Comparison of ENCODE assay signal across 1 cellular context in genomic region chr1:111448918-111449702, GRCh38.
TF ChIP-seq lines count a peak whose summit lies in the region.

TSS of gene ATP5PB (plus strand) at chr1:111449464. CDS start at chr1:111449542, 78 bp downstream.
TSS of gene WDR77 (minus strand) at chr1:111449256. CDS start at chr1:111449169, 87 bp downstream.

TF ChIP-seq in K562, 482 proteins besides CTCF, POLR2A, EP300 and RAD21 (continued from another document and continues in another):
- TF ChIP-seq, protein P1, sequence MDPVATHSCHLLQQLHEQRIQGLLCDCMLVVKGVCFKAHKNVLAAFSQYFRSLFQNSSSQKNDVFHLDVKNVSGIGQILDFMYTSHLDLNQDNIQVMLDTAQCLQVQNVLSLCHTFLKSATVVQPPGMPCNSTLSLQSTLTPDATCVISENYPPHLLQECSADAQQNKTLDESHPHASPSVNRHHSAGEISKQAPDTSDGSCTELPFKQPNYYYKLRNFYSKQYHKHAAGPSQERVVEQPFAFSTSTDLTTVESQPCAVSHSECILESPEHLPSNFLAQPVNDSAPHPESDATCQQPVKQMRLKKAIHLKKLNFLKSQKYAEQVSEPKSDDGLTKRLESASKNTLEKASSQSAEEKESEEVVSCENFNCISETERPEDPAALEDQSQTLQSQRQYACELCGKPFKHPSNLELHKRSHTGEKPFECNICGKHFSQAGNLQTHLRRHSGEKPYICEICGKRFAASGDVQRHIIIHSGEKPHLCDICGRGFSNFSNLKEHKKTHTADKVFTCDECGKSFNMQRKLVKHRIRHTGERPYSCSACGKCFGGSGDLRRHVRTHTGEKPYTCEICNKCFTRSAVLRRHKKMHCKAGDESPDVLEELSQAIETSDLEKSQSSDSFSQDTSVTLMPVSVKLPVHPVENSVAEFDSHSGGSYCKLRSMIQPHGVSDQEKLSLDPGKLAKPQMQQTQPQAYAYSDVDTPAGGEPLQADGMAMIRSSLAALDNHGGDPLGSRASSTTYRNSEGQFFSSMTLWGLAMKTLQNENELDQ (CRISPR knock-in tag; IDR thresholded peaks at IDR 0.05; ENCODE audit: borderline replicate concordance) = no peak
- TF ChIP-seq, protein P2, sequence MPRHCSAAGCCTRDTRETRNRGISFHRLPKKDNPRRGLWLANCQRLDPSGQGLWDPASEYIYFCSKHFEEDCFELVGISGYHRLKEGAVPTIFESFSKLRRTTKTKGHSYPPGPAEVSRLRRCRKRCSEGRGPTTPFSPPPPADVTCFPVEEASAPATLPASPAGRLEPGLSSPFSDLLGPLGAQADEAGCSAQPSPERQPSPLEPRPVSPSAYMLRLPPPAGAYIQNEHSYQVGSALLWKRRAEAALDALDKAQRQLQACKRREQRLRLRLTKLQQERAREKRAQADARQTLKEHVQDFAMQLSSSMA (CRISPR knock-in tag; IDR thresholded peaks at IDR 0.05) = no peak
- peak; percentile 98 for TF ChIP-seq CHD2 (IDR thresholded peaks at IDR 0.05; ENCODE audit: low read depth, low read length)
- no peak for TF ChIP-seq ZNF589 (CRISPR knock-in tag; IDR thresholded peaks at IDR 0.05; ENCODE audit: low read depth)
- no peak for TF ChIP-seq E2F1 (CRISPR knock-in tag; IDR thresholded peaks at IDR 0.05)
- TF ChIP-seq ZNF778 (CRISPR knock-in tag; IDR thresholded peaks at IDR 0.05) = no peak
- TF ChIP-seq ZBTB11 (CRISPR knock-in tag; IDR thresholded peaks at IDR 0.05) = no peak
- no peak for TF ChIP-seq FOXA1 (IDR thresholded peaks at IDR 0.05; ENCODE audit: borderline replicate concordance)
- TF ChIP-seq POLR2G (IDR thresholded peaks at IDR 0.05; ENCODE audit: low read depth, low read length) = peak; percentile 85
- TF ChIP-seq ILK (tag; IDR thresholded peaks at IDR 0.05; ENCODE audit: borderline replicate concordance, low read depth) = no peak
- no peak for TF ChIP-seq ZNF445 (CRISPR knock-in tag; IDR thresholded peaks at IDR 0.05; ENCODE audit: low read depth)
- TF ChIP-seq SRSF9 (IDR thresholded peaks at IDR 0.05; ENCODE audit: borderline replicate concordance, low read depth, low read length) = no peak
- 0 out of 2 replicates have a peak, but pooled peaks have one; percentile 41 for TF ChIP-seq RHOXF2B (CRISPR knock-in tag; conservative IDR thresholded peaks at IDR 0.05)
- TF ChIP-seq ZNF444 (CRISPR knock-in tag; IDR thresholded peaks at IDR 0.05) = no peak
- TF ChIP-seq ZC3H8 (IDR thresholded peaks at IDR 0.05) = no peak
- TF ChIP-seq CCAR2 (IDR thresholded peaks at IDR 0.05; ENCODE audit: low read depth, low read length) = no peak
- peak; percentile 75 for TF ChIP-seq ELF1 (tag; IDR thresholded peaks at IDR 0.05)
- no peak for TF ChIP-seq RFX5 (IDR thresholded peaks at IDR 0.05; ENCODE audit: low read depth, low read length)
- no peak for TF ChIP-seq CBFB (CRISPR knock-in tag; IDR thresholded peaks at IDR 0.05)
- no peak for TF ChIP-seq HNRNPL (IDR thresholded peaks at IDR 0.05; ENCODE audit: low read depth, low read length)
- TF ChIP-seq ETV1 (tag; conservative IDR thresholded peaks at IDR 0.05; ENCODE audit: low read depth) = no peak; the same call in 1 of the 2 replicates
- no peak for TF ChIP-seq CEBPB (tag; IDR thresholded peaks at IDR 0.05)
- TF ChIP-seq CXXC5 (CRISPR knock-in tag; IDR thresholded peaks at IDR 0.05) = peak; percentile 47
- no peak for TF ChIP-seq BACH1 (tag; IDR thresholded peaks at IDR 0.05)
- peak; percentile 66 for TF ChIP-seq ASH1L (IDR thresholded peaks at IDR 0.05; ENCODE audit: borderline replicate concordance, low read depth, partially characterized antibody)
- TF ChIP-seq TCF7 (IDR thresholded peaks at IDR 0.05; ENCODE audit: borderline replicate concordance) = no peak
- TF ChIP-seq KDM5B (IDR thresholded peaks at IDR 0.05; ENCODE audit: insufficient replicate concordance, low read depth, low read length) = peak; percentile 63
- peak; percentile 52 for TF ChIP-seq HCFC1 (IDR thresholded peaks at IDR 0.05; ENCODE audit: low read depth, low read length)
- no peak for TF ChIP-seq TSC22D4 (tag; IDR thresholded peaks at IDR 0.05)
- peak; percentile 13; the same call in 1 of the 2 replicates for TF ChIP-seq NFIC (IDR thresholded peaks at IDR 0.05)
- TF ChIP-seq TAF1 (IDR thresholded peaks at IDR 0.05; ENCODE audit: control insufficient read depth, extremely low read depth, insufficient read depth, low read length, severe bottlenecking) = peak; percentile 76
- TF ChIP-seq, protein P3, sequence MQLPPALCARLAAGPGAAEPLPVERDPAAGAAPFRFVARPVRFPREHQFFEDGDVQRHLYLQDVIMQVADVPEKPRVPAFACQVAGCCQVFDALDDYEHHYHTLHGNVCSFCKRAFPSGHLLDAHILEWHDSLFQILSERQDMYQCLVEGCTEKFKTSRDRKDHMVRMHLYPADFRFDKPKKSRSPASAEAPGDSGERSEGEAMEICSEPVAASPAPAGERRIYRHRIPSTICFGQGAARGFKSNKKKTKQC (CRISPR knock-in tag; IDR thresholded peaks at IDR 0.05) = peak; percentile 75; the same call in 1 of the 2 replicates
- TF ChIP-seq NR2C1 (IDR thresholded peaks at IDR 0.05) = peak; percentile 69
- peak; percentile 75; the same call in 1 of the 2 replicates for TF ChIP-seq NR2C1 (tag; IDR thresholded peaks at IDR 0.05)
- TF ChIP-seq ARNT (IDR thresholded peaks at IDR 0.05) = no peak
- TF ChIP-seq ETS2 (tag; IDR thresholded peaks at IDR 0.05; ENCODE audit: borderline replicate concordance, poor library complexity, severe bottlenecking) = no peak
- peak; percentile 74 for TF ChIP-seq C11orf30 (IDR thresholded peaks at IDR 0.05; ENCODE audit: low read depth)
- TF ChIP-seq SP1 (CRISPR knock-in tag; IDR thresholded peaks at IDR 0.05) = peak; percentile 48; the same call in 1 of the 2 replicates
- TF ChIP-seq, protein P4, sequence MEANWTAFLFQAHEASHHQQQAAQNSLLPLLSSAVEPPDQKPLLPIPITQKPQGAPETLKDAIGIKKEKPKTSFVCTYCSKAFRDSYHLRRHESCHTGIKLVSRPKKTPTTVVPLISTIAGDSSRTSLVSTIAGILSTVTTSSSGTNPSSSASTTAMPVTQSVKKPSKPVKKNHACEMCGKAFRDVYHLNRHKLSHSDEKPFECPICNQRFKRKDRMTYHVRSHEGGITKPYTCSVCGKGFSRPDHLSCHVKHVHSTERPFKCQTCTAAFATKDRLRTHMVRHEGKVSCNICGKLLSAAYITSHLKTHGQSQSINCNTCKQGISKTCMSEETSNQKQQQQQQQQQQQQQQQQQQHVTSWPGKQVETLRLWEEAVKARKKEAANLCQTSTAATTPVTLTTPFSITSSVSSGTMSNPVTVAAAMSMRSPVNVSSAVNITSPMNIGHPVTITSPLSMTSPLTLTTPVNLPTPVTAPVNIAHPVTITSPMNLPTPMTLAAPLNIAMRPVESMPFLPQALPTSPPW (CRISPR knock-in tag; IDR thresholded peaks at IDR 0.05) = peak; percentile 75
- no peak for TF ChIP-seq MCM5 (IDR thresholded peaks at IDR 0.05; ENCODE audit: low read depth)
- peak; percentile 4; the same call in 1 of the 2 replicates for TF ChIP-seq CTBP1 (IDR thresholded peaks at IDR 0.05; ENCODE audit: borderline replicate concordance)
- no peak for TF ChIP-seq ZNF354B (CRISPR knock-in tag; IDR thresholded peaks at IDR 0.05)
- no peak for TF ChIP-seq ZNF274 (IDR thresholded peaks at IDR 0.05; ENCODE audit: borderline replicate concordance, low read depth, low read length)
- peak in 1 of 2 experiments; percentile 53; a peak in 1 of 4 replicates for TF ChIP-seq NONO (IDR thresholded peaks at IDR 0.05; ENCODE audit: low read depth in 2 of 2, low read length in 1 of 2)
- no peak for TF ChIP-seq CUX1 (CRISPR knock-in tag; IDR thresholded peaks at IDR 0.05)
- TF ChIP-seq LARP7 (IDR thresholded peaks at IDR 0.05) = no peak
- TF ChIP-seq CHAMP1 (IDR thresholded peaks at IDR 0.05) = peak; percentile 35; the same call in 1 of the 2 replicates
- peak; percentile 98 for TF ChIP-seq MYC (IDR thresholded peaks at IDR 0.05; ENCODE audit: low read depth, low read length)
- 0 out of 2 replicates have a peak, but pooled peaks have one; percentile 53 for TF ChIP-seq MYC (CRISPR knock-in tag; IDR thresholded peaks at IDR 0.05; ENCODE audit: borderline replicate concordance, low read depth)
- TF ChIP-seq NFATC3 (IDR thresholded peaks at IDR 0.05) = no peak
- TF ChIP-seq HDAC2 (IDR thresholded peaks at IDR 0.05) = no peak; the same call in 1 of the 2 replicates
- peak; percentile 78 for TF ChIP-seq SAP30 (IDR thresholded peaks at IDR 0.05; ENCODE audit: borderline replicate concordance, insufficient read depth, low read depth, low read length, poor library complexity, severe bottlenecking)
- TF ChIP-seq KAT2B (IDR thresholded peaks at IDR 0.05; ENCODE audit: low read depth, low read length) = no peak
- no peak for TF ChIP-seq SMAD2 (IDR thresholded peaks at IDR 0.05; ENCODE audit: low read depth, low read length)
- TF ChIP-seq SMARCB1 (IDR thresholded peaks at IDR 0.05; ENCODE audit: insufficient read length, low read depth) = no peak
